ENCODE assay signal across 13 cellular contexts in the genomic region with DNA sequence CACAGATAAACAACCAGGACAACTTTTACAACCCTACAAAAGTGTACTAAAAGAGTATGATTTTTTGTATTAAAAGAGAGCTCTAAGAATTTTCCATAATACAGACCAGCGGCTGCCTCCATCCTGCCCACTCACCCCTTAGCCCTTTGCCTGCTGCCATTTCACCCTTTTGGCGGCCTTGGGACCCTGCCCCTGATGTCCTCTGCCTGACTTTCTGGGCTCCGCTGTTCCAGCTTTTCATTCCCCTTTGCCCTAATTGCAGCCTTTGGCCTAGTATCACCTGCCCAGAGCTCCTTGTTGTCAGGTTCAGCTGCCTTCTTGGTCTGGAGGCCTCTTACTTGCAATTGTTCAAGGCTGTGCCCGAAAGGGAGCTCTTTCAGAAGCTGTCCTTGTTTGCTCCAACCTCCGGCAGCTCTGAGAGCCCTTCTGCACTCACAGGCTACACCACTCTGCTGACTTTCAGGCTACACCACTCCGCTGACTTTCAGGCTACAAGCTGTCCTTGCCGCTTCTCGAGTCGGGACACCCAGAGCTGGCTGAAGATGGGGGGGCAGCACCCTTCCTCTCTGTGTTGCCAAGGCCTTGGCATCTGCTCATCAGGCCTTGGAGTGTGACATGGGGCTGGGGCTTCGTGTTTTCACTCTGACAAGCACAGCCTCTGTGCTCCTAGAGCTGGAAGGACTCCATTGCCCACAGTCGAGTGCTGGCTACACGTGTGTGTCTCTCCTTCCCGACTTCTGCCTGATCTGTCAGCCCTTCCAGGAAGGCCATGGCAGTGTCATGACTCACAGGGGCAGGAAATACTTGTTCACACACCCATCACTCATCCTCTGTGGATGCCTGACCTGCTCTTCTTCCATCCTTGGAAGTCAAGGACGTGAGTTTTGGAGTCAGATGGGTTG. TPM values are rescaled to one million over a fixed set of nuclear protein-coding genes. Genes with fewer than 3 reads are reported as not detected.
DNase-seq lines count a peak whose midpoint lies in the region; ATAC-seq, FAIRE-seq and TF ChIP-seq lines count a peak whose summit lies in the region.
"Had no signal": no experiment of that assay in that cellular context is flagged by ENCODE, and none has a peak within 500 bp of the region (broad histone marks: within the 10 kb centered on the region; RNA-seq: fewer than 3 reads in every experiment).

No MANE protein-coding gene starts in this region.

- no peak for TF ChIP-seq POLR2A in breast epithelium (IDR thresholded peaks at IDR 0.05)
- no peak for TF ChIP-seq POLR2A in HepG2 (IDR thresholded peaks at IDR 0.05; ENCODE audit: insufficient read depth in 1 of 2, low read depth in 2 of 2, low read length in 2 of 2)
- no peak for TF ChIP-seq POLR2A in vagina (IDR thresholded peaks at IDR 0.05)

- H2AFZ ChIP-seq in HepG2 (ENCODE audit: low read length) = no peak overlapping the region

- 70% methylated on average over 14 of the region's 14 CpGs for WGBS in HepG2 (ENCODE audit: low lambda C conversion rate)

- H3K4me1 ChIP-seq in breast epithelium (peaks cover 0 to 8% of the 10 kb centered on the region in 2 donors), HepG2 (ENCODE audit: insufficient read depth, low read length) (peaks cover 41% of the 10 kb centered on the region), vagina (peaks cover 67% of the 10 kb centered on the region)
- H3K4me1 ChIP-seq: HAP-1 had no signal

- TF ChIP-seq RAD21 in HepG2 (CRISPR knock-in tag; IDR thresholded peaks at IDR 0.05) = no peak

- DNase-seq in activated CD8-positive, alpha-beta T cell treated with anti-CD3 and anti-CD28 coated beads, Interleukin-2, amount 10 ng/mL, durations not matched to agents 7 days and 5 days = peak; percentile 8
- DNase-seq in activated CD8-positive, alpha-beta T cell treated with anti-CD3 and anti-CD28 coated beads for 36 hours = no peak
- DNase-seq in breast epithelium (ENCODE audit: low spot score in 2 of 2) (peak in 1 of 2 donors; percentile 31), HepG2 (ENCODE audit: low spot score) (peak; percentile 66), vagina (ENCODE audit: extremely low spot score in 2 of 2) (peak; percentile 85 to 95), GM10266 (ENCODE audit: extremely low spot score) (no peak), NCI-H1417 treated with DMSO at 0.1 percent for 48 hours (lab: John Stamatoyannopoulos, UW) (no peak)
- no peak for DNase-seq in effector memory CD8-positive, alpha-beta T cell
- DNase-seq: activated CD4-positive, alpha-beta T cell treated with anti-CD3 and anti-CD28 coated beads for 48 hours; effector memory CD4-positive, alpha-beta T cell; NCI-H1436 treated with DMSO at 0.1 percent for 48 hours had no signal

- TF ChIP-seq EP300 in HepG2 (IDR thresholded peaks at IDR 0.05; ENCODE audit: low read depth in 2 of 2, low read length in 2 of 2) = no peak
- no peak for TF ChIP-seq EP300 in HepG2 (CRISPR knock-in tag; IDR thresholded peaks at IDR 0.05; ENCODE audit: borderline replicate concordance)

- in situ Hi-C loops in HepG2 (cut with HindIII; ENCODE audit: extremely low pct_ligation_motif_present, low pct_unique_long_range_greater_than_20kb) = no loop called here

- H3K79me2 ChIP-seq in HepG2 (ENCODE audit: insufficient read depth, low read length) = no peaks in the 10 kb centered on the region

- H3K36me3 ChIP-seq in breast epithelium (no peaks in the 10 kb centered on the region), HepG2 (replicated peaks in 1 of 2; ENCODE audit: control insufficient read depth in 1 of 2, insufficient read depth in 2 of 2, low read length in 2 of 2) (no peaks in the 10 kb centered on the region), vagina (no peaks in the 10 kb centered on the region)
- H3K36me3 ChIP-seq: HAP-1 had no signal

- H3K27me3 ChIP-seq in breast epithelium (peaks cover 0 to 11% of the 10 kb centered on the region in 2 donors), HepG2 (ENCODE audit: control insufficient read depth in 1 of 2, insufficient read depth in 2 of 2, low read length in 2 of 2) (peaks cover 2 to 15% of the 10 kb centered on the region in 2 experiments; a peak in 3 of 5 replicates), vagina (no peaks in the 10 kb centered on the region)

- H3K9me3 ChIP-seq in breast epithelium (no peaks in the 10 kb centered on the region), HepG2 (ENCODE audit: low read length) (peaks cover 16% of the 10 kb centered on the region), vagina (no peaks in the 10 kb centered on the region)
- H3K9me3 ChIP-seq: HAP-1 had no signal

- H3K27ac Mint-ChIP-seq in activated CD8-positive, alpha-beta T cell treated with anti-CD3 and anti-CD28 coated beads, Interleukin-2, amount 10 ng/mL, durations not matched to agents 7 days and 5 days = no peak overlapping the region
- no peak overlapping the region for H3K27ac Mint-ChIP-seq in activated CD8-positive, alpha-beta T cell treated with anti-CD3 and anti-CD28 coated beads for 36 hours
- H3K27ac Mint-ChIP-seq in effector memory CD8-positive, alpha-beta T cell = no peak overlapping the region
- H3K27ac Mint-ChIP-seq: activated naive CD8-positive, alpha-beta T cell had no signal

- peaks cover 53% of the 10 kb centered on the region for H3K27me3 Mint-ChIP-seq in activated CD8-positive, alpha-beta T cell treated with anti-CD3 and anti-CD28 coated beads, Interleukin-2, amount 10 ng/mL, durations not matched to agents 7 days and 5 days (ENCODE audit: low read depth)
- H3K27me3 Mint-ChIP-seq in activated CD8-positive, alpha-beta T cell treated with anti-CD3 and anti-CD28 coated beads for 36 hours = peaks cover 30% of the 10 kb centered on the region
- peaks cover 23 to 30% of the 10 kb centered on the region in 2 donors for H3K27me3 Mint-ChIP-seq in effector memory CD8-positive, alpha-beta T cell

- no peak overlapping the region for H3K9ac ChIP-seq in HepG2 (ENCODE audit: insufficient read depth, low read depth, low read length)

- BruUV-seq in HepG2 (replicated peaks; lab: Mats Ljungman, UMichigan) = no TSS peak

- H3K4me3 Mint-ChIP-seq in activated CD8-positive, alpha-beta T cell treated with anti-CD3 and anti-CD28 coated beads, Interleukin-2, amount 10 ng/mL, durations not matched to agents 7 days and 5 days = no peak overlapping the region
- no peak overlapping the region for H3K4me3 Mint-ChIP-seq in activated CD8-positive, alpha-beta T cell treated with anti-CD3 and anti-CD28 coated beads for 36 hours
- H3K4me3 Mint-ChIP-seq in effector memory CD8-positive, alpha-beta T cell = no peak overlapping the region
- H3K4me3 Mint-ChIP-seq: activated naive CD8-positive, alpha-beta T cell had no signal

- CTCF ChIA-PET in activated CD8-positive, alpha-beta T cell treated with anti-CD3 and anti-CD28 coated beads, Interleukin-2, amount 10 ng/mL, durations not matched to agents 7 days and 5 days (lab: Charles Lee) = no interaction called here
- CTCF ChIA-PET in activated CD8-positive, alpha-beta T cell treated with anti-CD3 and anti-CD28 coated beads for 36 hours (lab: Charles Lee) = interaction anchor here (1.2 kb wide), 1 partner anchor 14 kb away, joined by 3 read pairs; no protein-coding TSS in a partner anchor
- CTCF ChIA-PET in HepG2 (lab: Yijun Ruan, JAX; ENCODE audit: low intra/inter-chr PET ratio, low total read pairs) = no interaction called here

- POLR2A ChIA-PET in activated CD8-positive, alpha-beta T cell treated with anti-CD3 and anti-CD28 coated beads, Interleukin-2, amount 10 ng/mL, durations not matched to agents 7 days and 5 days (lab: Charles Lee) = no interaction called here
- POLR2A ChIA-PET in activated CD8-positive, alpha-beta T cell treated with anti-CD3 and anti-CD28 coated beads for 36 hours (lab: Charles Lee) = interaction anchor here (0.7 kb wide), 1 partner anchor 19 kb away, joined by 3 read pairs; no protein-coding TSS in a partner anchor
- POLR2A ChIA-PET in HepG2 (lab: Yijun Ruan, JAX) = interaction anchor here (3.7 kb wide), 1 partner anchor 43 kb away, joined by 34 read pairs; a partner anchor contains a TSS

- FAIRE-seq in HepG2 (lab: Jason Lieb, UNC) = peak; percentile 18

- H3K4me1 Mint-ChIP-seq in activated CD8-positive, alpha-beta T cell treated with anti-CD3 and anti-CD28 coated beads, Interleukin-2, amount 10 ng/mL, durations not matched to agents 7 days and 5 days (ENCODE audit: low read depth) = peaks cover 15% of the 10 kb centered on the region
- H3K4me1 Mint-ChIP-seq in activated CD8-positive, alpha-beta T cell treated with anti-CD3 and anti-CD28 coated beads for 36 hours (ENCODE audit: low read depth) = peaks cover 19% of the 10 kb centered on the region
- H3K4me1 Mint-ChIP-seq in effector memory CD8-positive, alpha-beta T cell (ENCODE audit: low read depth in 2 of 2) = peaks cover 22 to 25% of the 10 kb centered on the region in 2 donors

- H3K4me3 ChIP-seq in breast epithelium (no peak overlapping the region), HepG2 (replicated peaks in 1 of 3; ENCODE audit: insufficient read depth in 1 of 3, low read depth in 2 of 3, low read length in 3 of 3) (no peak overlapping the region), vagina (no peak overlapping the region)
- H3K4me3 ChIP-seq: HAP-1 had no signal

- TF ChIP-seq CTCF in activated CD8-positive, alpha-beta T cell treated with anti-CD3 and anti-CD28 coated beads for 36 hours (IDR thresholded peaks at IDR 0.05) = no peak
- TF ChIP-seq CTCF in breast epithelium (IDR thresholded peaks at IDR 0.05) = no peak
- no peak for TF ChIP-seq CTCF in HepG2 (CRISPR knock-in tag; IDR thresholded peaks at IDR 0.05)
- no peak for TF ChIP-seq CTCF in vagina (IDR thresholded peaks at IDR 0.05)
- no peak for TF ChIP-seq CTCF in GM10266 (IDR thresholded peaks at IDR 0.05; ENCODE audit: control insufficient read depth, insufficient read depth, low read depth, missing control alignments)

- no peaks in the 10 kb centered on the region for H3K9me3 Mint-ChIP-seq in activated CD8-positive, alpha-beta T cell treated with anti-CD3 and anti-CD28 coated beads, Interleukin-2, amount 10 ng/mL, durations not matched to agents 7 days and 5 days (ENCODE audit: insufficient read depth)
- H3K9me3 Mint-ChIP-seq in activated CD8-positive, alpha-beta T cell treated with anti-CD3 and anti-CD28 coated beads for 36 hours = no peaks in the 10 kb centered on the region
- H3K9me3 Mint-ChIP-seq in effector memory CD8-positive, alpha-beta T cell = no peaks in the 10 kb centered on the region

- no peaks in the 10 kb centered on the region for H4K20me1 ChIP-seq in HepG2 (ENCODE audit: insufficient read depth, low read length)

- H3K36me3 Mint-ChIP-seq in activated CD8-positive, alpha-beta T cell treated with anti-CD3 and anti-CD28 coated beads, Interleukin-2, amount 10 ng/mL, durations not matched to agents 7 days and 5 days (ENCODE audit: low read depth) = no peaks in the 10 kb centered on the region
- no peaks in the 10 kb centered on the region for H3K36me3 Mint-ChIP-seq in activated CD8-positive, alpha-beta T cell treated with anti-CD3 and anti-CD28 coated beads for 36 hours (ENCODE audit: low read depth)
- no peaks in the 10 kb centered on the region for H3K36me3 Mint-ChIP-seq in effector memory CD8-positive, alpha-beta T cell (ENCODE audit: insufficient read depth)

- peak overlapping the region; percentile 44 for H3K4me2 ChIP-seq in HepG2 (ENCODE audit: low read depth, low read length)

- intact Hi-C loops in activated CD8-positive, alpha-beta T cell treated with anti-CD3 and anti-CD28 coated beads for 36 hours (cut with micrococcal nuclease) = no loop called here
- intact Hi-C loops in breast epithelium (cut with DNase I; ENCODE audit: low total_unique reads) = no loop called here
- intact Hi-C loops in HepG2 (cut with micrococcal nuclease; ENCODE audit: unreplicated experiment) = no loop called here
- intact Hi-C loops in vagina (cut with DNase I) = no loop called here

- no peak for ATAC-seq in activated CD8-positive, alpha-beta T cell treated with anti-CD3 and anti-CD28 coated beads, Interleukin-2, amount 10 ng/mL, durations not matched to agents 7 days and 5 days
- ATAC-seq in activated CD8-positive, alpha-beta T cell treated with anti-CD3 and anti-CD28 coated beads for 36 hours = no peak
- peak; percentile 32; the same call in 1 of the 3 replicates for ATAC-seq in HepG2
- no peak for ATAC-seq in effector memory CD8-positive, alpha-beta T cell (replicated peaks)

- peak overlapping the region; percentile 78 to 86 for H3K27ac ChIP-seq in breast epithelium
- H3K27ac ChIP-seq in HepG2 (ENCODE audit: extremely low read length, insufficient read depth, low read length) = no peak overlapping the region
- peak overlapping the region; percentile 75 for H3K27ac ChIP-seq in vagina

RNA-seq across cellular contexts. Expression of a gene that starts 43.1 kb away (rescaled TPM):
- 10 to 100 TPM; 50.7 to 58.8 TPM for total RNA-seq in activated CD8-positive, alpha-beta T cell treated with anti-CD3 and anti-CD28 coated beads, Interleukin-2, amount 10 ng/mL, durations not matched to agents 7 days and 5 days
- 10 to 100 TPM; 22.6 to 24.5 TPM for total RNA-seq in activated CD8-positive, alpha-beta T cell treated with anti-CD3 and anti-CD28 coated beads for 36 hours
- total RNA-seq in breast epithelium (10 to 100 TPM; 20.3 to 36.0 (median 32.8) TPM), HepG2 (2016; rRNA removed; fragmentation: Illumina TruSeq; extraction: Trizol) (9.1 and 10.1 TPM in 2 replicates), vagina (76.6 TPM)
- 19.0 and 23.2 TPM in 2 replicates for total RNA-seq in HepG2 (2016; cell fraction: cytosol; rRNA removed; fragmentation: Illumina TruSeq; extraction: Trizol; ENCODE audit: low read depth)
- total RNA-seq in HepG2 (2016; cell fraction: insoluble cytoplasmic fraction; rRNA removed; fragmentation: Illumina TruSeq; extraction: Trizol) = 8.7 and 10.2 TPM in 2 replicates
- 8.0 and 11.2 TPM in 2 replicates for total RNA-seq in HepG2 (2016; cell fraction: membrane; rRNA removed; fragmentation: Illumina TruSeq; extraction: Trizol)
- total RNA-seq in HepG2 (2016; cell fraction: nucleus; rRNA removed; fragmentation: Illumina TruSeq; extraction: Trizol) = 14.9 and 20.4 TPM in 2 replicates
- 11.5 and 11.9 TPM in 2 replicates for polyA plus RNA-seq in HepG2 (2011; rRNA removed)
- polyA plus RNA-seq in HepG2 (2011; cell fraction: cytosol; rRNA removed) = 6.8 and 7.6 TPM in 2 replicates
- polyA plus RNA-seq in HepG2 (2011; cell fraction: nucleus; rRNA removed) = 60.5 and 78.4 TPM in 2 replicates
- polyA plus RNA-seq in HepG2 (2012) = 8.7 and 10.7 TPM in 2 replicates
- polyA plus RNA-seq in HepG2 (2016; cell fraction: cytosol; fragmentation: Illumina TruSeq; extraction: Trizol; ENCODE audit: low read depth) = 0.57 and 0.92 TPM in 2 replicates
- 5.1 and 7.0 TPM in 2 replicates for polyA plus RNA-seq in HepG2 (2016; cell fraction: insoluble cytoplasmic fraction; fragmentation: Illumina TruSeq; extraction: Trizol; ENCODE audit: low read depth)
- 1.6 and 2.5 TPM in 2 replicates for polyA plus RNA-seq in HepG2 (2016; cell fraction: membrane; fragmentation: Illumina TruSeq; extraction: Trizol; ENCODE audit: low read depth)
- polyA plus RNA-seq in HepG2 (2016; cell fraction: nucleus; fragmentation: Illumina TruSeq; extraction: Trizol; ENCODE audit: insufficient read depth, low read depth) = 12.4 and 16.1 TPM in 2 replicates
- polyA minus RNA-seq in HepG2 (2011; rRNA and poly(A)+ RNA removed; ENCODE audit: low replicate concordance) = 27.5 and 29.0 TPM in 2 replicates
- 10.9 and 14.4 TPM in 2 replicates for polyA minus RNA-seq in HepG2 (2011; cell fraction: cytosol; rRNA and poly(A)+ RNA removed)
- polyA minus RNA-seq in HepG2 (2011; cell fraction: nucleus; rRNA and poly(A)+ RNA removed) = 64.9 and 80.1 TPM in 2 replicates

Comparison
In these comparisons a context has a peak if more than half of its experiments do, and no peak if none do; other contexts are left out.
1. DNase-seq: peak in activated CD8-positive, alpha-beta T cell treated with anti-CD3 and anti-CD28 coated beads, Interleukin-2, amount 10 ng/mL, durations not matched to agents 7 days and 5 days (single experiment), HepG2 (single experiment) and vagina (2 of 2); none in activated CD8-positive, alpha-beta T cell treated with anti-CD3 and anti-CD28 coated beads for 36 hours (single experiment), GM10266 (single experiment), NCI-H1417 treated with DMSO at 0.1 percent for 48 hours (single experiment) and effector memory CD8-positive, alpha-beta T cell (0 of 3).